ENCODE assay signal across 9 cellular contexts in genomic region chr6:38212579-38212978, GRCh38.
A peak's percentile ranks its signal among the peaks of the same experiment; 100 is the strongest.
DNase-seq lines count a peak whose midpoint lies in the region; ATAC-seq and TF ChIP-seq lines count a peak whose summit lies in the region.
"Had no signal": no experiment of that assay in that cellular context is flagged by ENCODE, and none has a peak within 500 bp of the region (broad histone marks: within the 10 kb centered on the region; RNA-seq: fewer than 3 reads in every experiment).

No MANE protein-coding gene starts in this region.

- H3K27me3 ChIP-seq in Loucy (ENCODE audit: insufficient read depth, low read length, poor library complexity, severe bottlenecking) = no peaks in the 10 kb centered on the region

- H3K9me2 ChIP-seq in Loucy (replicated peaks; ENCODE audit: low read depth, low read length) = no peaks in the 10 kb centered on the region

- 0 out of 2 replicates have a peak, but pooled peaks cover 2% of the 10 kb centered on the region for H3K79me2 ChIP-seq in Loucy (ENCODE audit: insufficient read depth, low read length)

- H3K4me1 Mint-ChIP-seq in glutamatergic neuron (ENCODE audit: low read depth, unreplicated experiment) = peaks cover 67% of the 10 kb centered on the region

- no peaks in the 10 kb centered on the region for H3K36me3 Mint-ChIP-seq in glutamatergic neuron (ENCODE audit: unreplicated experiment)

- H3K4me2 ChIP-seq in Loucy (ENCODE audit: low read depth, low read length, poor library complexity, severe bottlenecking) = peak overlapping the region; percentile 5

- H3K4me3 Mint-ChIP-seq in glutamatergic neuron (ENCODE audit: unreplicated experiment) = peak overlapping the region; percentile 35

- peaks cover 10% of the 10 kb centered on the region for H3K27me3 Mint-ChIP-seq in glutamatergic neuron (ENCODE audit: unreplicated experiment)

- no peaks in the 10 kb centered on the region for H4K20me1 ChIP-seq in Loucy (ENCODE audit: insufficient read depth, low read length, poor library complexity, severe bottlenecking)

- H3K36me3 ChIP-seq in Loucy (ENCODE audit: insufficient read depth, low read length) = no peaks in the 10 kb centered on the region

- H3K4me1 ChIP-seq in Loucy (ENCODE audit: insufficient read depth, low read length, poor library complexity, severe bottlenecking) = peaks cover 42% of the 10 kb centered on the region

- no peak overlapping the region for H3K4me3 ChIP-seq in Loucy (ENCODE audit: low read length, poor library complexity, severe bottlenecking)

- peak overlapping the region; percentile 90 for H3K27ac Mint-ChIP-seq in glutamatergic neuron (ENCODE audit: unreplicated experiment)

- H3K9ac ChIP-seq in Loucy (ENCODE audit: low read depth, low read length, poor library complexity, severe bottlenecking) = no peak overlapping the region

- H3K9me3 Mint-ChIP-seq in glutamatergic neuron (ENCODE audit: unreplicated experiment) = peaks cover 7% of the 10 kb centered on the region

- ATAC-seq in sciatic nerve (peak; percentile 72), HG02588 (IDR thresholded peaks at IDR 0.05; ENCODE audit: unreplicated experiment) (no peak), GM19463 (IDR thresholded peaks at IDR 0.05; ENCODE audit: unreplicated experiment) (no peak)

- DNase-seq in NCI-H748 (lab: John Stamatoyannopoulos, UW; ENCODE audit: unreplicated experiment) = peak; percentile 96
- DNase-seq in glutamatergic neuron = peak; percentile 47
- DNase-seq in sciatic nerve (ENCODE audit: low spot score) = peak; percentile 66
- no peak for DNase-seq in GM20000 (ENCODE audit: low spot score)
- DNase-seq in NCI-H1694 treated with DMSO at 0.1 percent for 48 hours (lab: John Stamatoyannopoulos, UW) = no peak
- DNase-seq: activated naive CD4-positive, alpha-beta T cell had no signal

- H2AFZ ChIP-seq in Loucy (ENCODE audit: low read length) = no peak overlapping the region

- no peak for TF ChIP-seq CTCF in Loucy (conservative IDR thresholded peaks at IDR 0.05; ENCODE audit: low read length)
- TF ChIP-seq CTCF in glutamatergic neuron (IDR thresholded peaks at IDR 0.05; ENCODE audit: partially characterized antibody, unreplicated experiment) = no peak
- TF ChIP-seq CTCF in GM20000 (IDR thresholded peaks at IDR 0.05; ENCODE audit: extremely low read depth, missing control alignments) = no peak

- H3F3A ChIP-seq in Loucy (ENCODE audit: low read depth) = no peaks in the 10 kb centered on the region

- H3K9me3 ChIP-seq in Loucy (ENCODE audit: insufficient read depth, low read depth, low read length) = no peaks in the 10 kb centered on the region

- intact Hi-C loops in sciatic nerve (cut with DNase I) = no loop called here

Comparison
In these comparisons a context has a peak if more than half of its experiments do, and no peak if none do; other contexts are left out.
1. DNase-seq: peak in NCI-H748 (single experiment), glutamatergic neuron (single experiment) and sciatic nerve (single experiment); none in GM20000 (single experiment) and NCI-H1694 treated with DMSO at 0.1 percent for 48 hours (single experiment).